ENCODE assay signal across 8 cellular contexts in the genomic region with DNA sequence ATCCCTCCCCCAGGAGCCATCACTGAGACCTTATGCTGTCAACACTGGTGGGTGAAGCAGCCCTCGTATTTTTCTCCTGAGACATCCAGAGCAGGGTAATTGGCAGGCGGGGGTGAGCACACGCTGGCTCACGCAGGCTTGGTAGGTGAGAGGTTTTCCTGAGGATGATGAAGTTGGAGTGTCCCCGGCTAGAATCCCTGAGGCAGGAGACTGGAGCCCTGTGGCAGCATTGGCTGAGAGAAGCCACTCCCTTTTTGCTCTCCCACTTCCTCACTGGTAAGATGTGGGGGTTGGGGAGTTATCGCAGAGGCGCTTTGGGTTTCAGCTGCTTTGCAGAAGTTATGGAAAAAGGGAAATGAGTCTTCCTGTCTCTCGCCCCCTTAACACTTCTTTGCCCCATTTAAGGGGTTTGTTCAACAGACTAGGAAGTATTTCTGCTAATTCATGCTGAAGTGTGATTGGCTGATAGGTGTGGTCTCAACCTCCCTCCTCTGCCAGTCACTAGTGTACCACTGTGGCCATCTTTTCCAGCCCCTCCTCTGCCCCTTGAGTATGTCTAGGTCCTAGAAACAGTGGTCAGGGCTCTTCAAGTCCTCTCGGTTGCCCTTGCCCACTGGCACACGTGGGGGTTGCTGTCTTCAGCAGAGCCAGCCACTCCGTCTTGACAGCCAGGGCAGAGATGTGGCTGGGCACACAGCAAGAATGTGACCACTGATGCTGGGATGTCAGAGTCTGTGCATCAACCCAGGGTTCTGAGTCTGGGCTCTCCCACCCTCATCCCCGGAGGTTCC. TPM values are rescaled to one million over a fixed set of nuclear protein-coding genes. Genes with fewer than 3 reads are reported as not detected.
DNase-seq lines count a peak whose midpoint lies in the region; ATAC-seq and TF ChIP-seq lines count a peak whose summit lies in the region.

No MANE protein-coding gene starts in this region.

- H3K9ac ChIP-seq in SK-N-MC (ENCODE audit: insufficient read length): no peak overlapping the region
- peak overlapping the region; percentile 59 for H3K9ac ChIP-seq in mucosa of stomach (ENCODE audit: low read length)

- H3K27me3 Mint-ChIP-seq in activated CD4-positive, alpha-beta T cell treated with anti-CD3 and anti-CD28 coated beads, Interleukin-2, amount 10 ng/mL, durations not matched to agents 24 days and 14 days: no peaks in the 10 kb centered on the region
- no peaks in the 10 kb centered on the region for H3K27me3 Mint-ChIP-seq in type B pancreatic cell

- no peaks in the 10 kb centered on the region for H3K9me3 Mint-ChIP-seq in activated CD4-positive, alpha-beta T cell treated with anti-CD3 and anti-CD28 coated beads, Interleukin-2, amount 10 ng/mL, durations not matched to agents 24 days and 14 days
- no peaks in the 10 kb centered on the region for H3K9me3 Mint-ChIP-seq in type B pancreatic cell

- H3K27me3 ChIP-seq in mucosa of stomach (ENCODE audit: control insufficient read depth, insufficient read depth, low read length): no peaks in the 10 kb centered on the region

- intact Hi-C loops in activated CD4-positive, alpha-beta T cell treated with anti-CD3 and anti-CD28 coated beads, Interleukin-2, amount 10 ng/mL, durations not matched to agents 24 days and 14 days (cut with micrococcal nuclease): loop anchor here (2.0 to 5.0 kb wide), 3 partner anchors 53 to 238 kb away; a partner anchor contains a TSS

- peak overlapping the region; percentile 77 for H3K4me3 Mint-ChIP-seq in activated CD4-positive, alpha-beta T cell treated with anti-CD3 and anti-CD28 coated beads, Interleukin-2, amount 10 ng/mL, durations not matched to agents 24 days and 14 days
- H3K4me3 Mint-ChIP-seq in type B pancreatic cell: no peak overlapping the region

- peak; percentile 83 for DNase-seq in activated CD4-positive, alpha-beta T cell treated with anti-CD3 and anti-CD28 coated beads, Interleukin-2, amount 10 ng/mL, durations not matched to agents 24 days and 14 days
- DNase-seq in activated CD4-positive, alpha-beta T cell treated with anti-CD3 and anti-CD28 coated beads, Interleukin-2, amount 50 U/mL, for 4 hours: no peak
- DNase-seq in SK-N-MC (ENCODE audit: low read depth, low spot score): no peak
- peak; percentile 73 for DNase-seq in dermis blood vessel endothelial cell
- DNase-seq in type B pancreatic cell (ENCODE audit: extremely low spot score, unreplicated experiment): no peak

- peaks cover 44% of the 10 kb centered on the region for H3K4me1 Mint-ChIP-seq in activated CD4-positive, alpha-beta T cell treated with anti-CD3 and anti-CD28 coated beads, Interleukin-2, amount 10 ng/mL, durations not matched to agents 24 days and 14 days
- peaks cover 11% of the 10 kb centered on the region for H3K4me1 Mint-ChIP-seq in type B pancreatic cell (ENCODE audit: unreplicated experiment)

- peaks cover 30% of the 10 kb centered on the region for H3K36me3 Mint-ChIP-seq in activated CD4-positive, alpha-beta T cell treated with anti-CD3 and anti-CD28 coated beads, Interleukin-2, amount 10 ng/mL, durations not matched to agents 24 days and 14 days (ENCODE audit: low read depth)
- peaks cover 5% of the 10 kb centered on the region for H3K36me3 Mint-ChIP-seq in type B pancreatic cell

- no peak for TF ChIP-seq CTCF in type B pancreatic cell (conservative IDR thresholded peaks at IDR 0.05)

- H3K4me1 ChIP-seq in mucosa of stomach (ENCODE audit: control insufficient read depth, insufficient read depth, low read length): peaks cover 20% of the 10 kb centered on the region

- peak overlapping the region; percentile 71 for H3K27ac ChIP-seq in SK-N-MC

- ATAC-seq in HG03025 (IDR thresholded peaks at IDR 0.05; ENCODE audit: low FRiP score, unreplicated experiment): peak; percentile 31
- no peak for ATAC-seq in HG02973 (IDR thresholded peaks at IDR 0.05; ENCODE audit: unreplicated experiment)

- H3K4me3 ChIP-seq in SK-N-MC (peak overlapping the region; percentile 39), mucosa of stomach (ENCODE audit: low read length) (no peak overlapping the region)

- H3K27ac Mint-ChIP-seq in activated CD4-positive, alpha-beta T cell treated with anti-CD3 and anti-CD28 coated beads, Interleukin-2, amount 10 ng/mL, durations not matched to agents 24 days and 14 days: peak overlapping the region; percentile 90
- H3K27ac Mint-ChIP-seq in type B pancreatic cell: peak overlapping the region; percentile 75

- H3K9me3 ChIP-seq in SK-N-MC (ENCODE audit: low read depth, low read length) (no peaks in the 10 kb centered on the region), mucosa of stomach (ENCODE audit: control insufficient read depth, low read length) (no peaks in the 10 kb centered on the region)

- H3K36me3 ChIP-seq in SK-N-MC (ENCODE audit: insufficient read depth, low read length) (no peaks in the 10 kb centered on the region), mucosa of stomach (ENCODE audit: control insufficient read depth, insufficient read depth, low read length) (no peaks in the 10 kb centered on the region)

RNA-seq across cellular contexts. Expression of a gene that starts 5.7 kb away (rescaled TPM):
- total RNA-seq in activated CD4-positive, alpha-beta T cell treated with anti-CD3 and anti-CD28 coated beads, Interleukin-2, amount 10 ng/mL, durations not matched to agents 24 days and 14 days: 248 and 250 TPM in 2 replicates
- 464 and 901 TPM in 2 replicates for total RNA-seq in dermis blood vessel endothelial cell
- total RNA-seq in type B pancreatic cell (ENCODE audit: low replicate concordance): 55.0 and 125 TPM in 2 replicates

RNA-seq across cellular contexts. Expression of a gene that starts 28.2 kb away (rescaled TPM):
- 167 and 168 TPM in 2 replicates for total RNA-seq in activated CD4-positive, alpha-beta T cell treated with anti-CD3 and anti-CD28 coated beads, Interleukin-2, amount 10 ng/mL, durations not matched to agents 24 days and 14 days
- 52.9 and 74.3 TPM in 2 replicates for total RNA-seq in dermis blood vessel endothelial cell
- total RNA-seq in type B pancreatic cell (ENCODE audit: low replicate concordance): 112 and 115 TPM in 2 replicates

RNA-seq across cellular contexts. Expression of a gene that starts 28.5 kb away (rescaled TPM):
- 136 and 147 TPM in 2 replicates for total RNA-seq in activated CD4-positive, alpha-beta T cell treated with anti-CD3 and anti-CD28 coated beads, Interleukin-2, amount 10 ng/mL, durations not matched to agents 24 days and 14 days
- total RNA-seq in dermis blood vessel endothelial cell (76.4 and 86.7 TPM in 2 replicates), type B pancreatic cell (ENCODE audit: low replicate concordance) (102 and 166 TPM in 2 replicates)

RNA-seq across cellular contexts. Expression of a gene that starts 54.5 kb away (rescaled TPM):
- total RNA-seq in activated CD4-positive, alpha-beta T cell treated with anti-CD3 and anti-CD28 coated beads, Interleukin-2, amount 10 ng/mL, durations not matched to agents 24 days and 14 days: 76.0 and 80.8 TPM in 2 replicates
- total RNA-seq in dermis blood vessel endothelial cell (210 and 276 TPM in 2 replicates), type B pancreatic cell (ENCODE audit: low replicate concordance) (164 and 209 TPM in 2 replicates)

RNA-seq across cellular contexts. Expression of a gene that starts 58.4 kb away (rescaled TPM):
- total RNA-seq in activated CD4-positive, alpha-beta T cell treated with anti-CD3 and anti-CD28 coated beads, Interleukin-2, amount 10 ng/mL, durations not matched to agents 24 days and 14 days: 10.5 and 10.7 TPM in 2 replicates
- total RNA-seq in dermis blood vessel endothelial cell (5.5 and 6.8 TPM in 2 replicates), type B pancreatic cell (ENCODE audit: low replicate concordance) (7.9 and 11.3 TPM in 2 replicates)

Comparison
In these comparisons a context has a peak if more than half of its experiments do, and no peak if none do; other contexts are left out.
1. DNase-seq: peak in activated CD4-positive, alpha-beta T cell treated with anti-CD3 and anti-CD28 coated beads, Interleukin-2, amount 10 ng/mL, durations not matched to agents 24 days and 14 days (single experiment) and dermis blood vessel endothelial cell (single experiment); none in activated CD4-positive, alpha-beta T cell treated with anti-CD3 and anti-CD28 coated beads, Interleukin-2, amount 50 U/mL, for 4 hours (0 of 2), SK-N-MC (single experiment) and type B pancreatic cell (single experiment).